ENCODE assay signal across 8 cellular contexts in the genomic region with DNA sequence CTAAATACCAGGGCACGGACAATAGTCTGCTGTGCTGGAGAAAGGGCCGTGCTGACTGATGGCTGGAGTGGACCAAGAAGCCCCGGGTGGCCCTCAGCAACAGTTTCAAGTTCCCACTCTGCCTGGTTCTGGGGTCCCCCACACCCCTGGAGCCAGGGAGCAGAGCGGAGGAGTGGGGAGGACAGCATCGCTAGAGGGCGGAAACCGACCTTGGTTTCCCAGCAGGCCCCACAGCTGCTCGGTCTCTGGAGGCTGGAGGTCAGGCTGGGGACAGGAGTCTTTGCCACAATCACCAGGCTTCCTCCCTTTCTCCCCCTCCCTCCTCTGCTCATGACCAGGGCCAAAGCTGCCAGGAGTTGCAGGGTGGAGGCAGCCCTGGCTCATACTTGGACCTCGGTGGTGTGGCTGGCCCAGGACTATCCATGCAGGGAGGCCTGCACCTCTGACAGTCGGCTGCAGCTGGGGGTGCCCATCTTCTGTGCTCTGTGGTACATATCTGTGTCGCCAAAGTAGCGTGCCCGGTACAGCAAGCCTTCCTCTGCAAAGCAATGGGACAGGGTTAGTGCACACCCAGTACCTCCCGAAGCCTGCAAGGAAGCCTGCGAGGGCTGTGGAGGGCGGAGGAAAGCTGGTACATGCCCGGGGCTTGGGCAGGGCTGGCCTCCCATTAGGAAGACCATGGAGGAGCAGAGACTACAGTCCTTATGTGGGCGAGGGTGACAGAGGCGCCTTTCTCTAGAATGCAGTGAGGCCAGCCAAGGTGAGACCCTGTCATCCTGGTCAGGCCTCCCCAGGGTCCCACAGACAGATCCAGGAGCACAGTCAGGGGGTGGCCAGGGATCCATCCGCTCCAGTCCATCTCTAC. TPM values are rescaled to one million over a fixed set of nuclear protein-coding genes. Genes with fewer than 3 reads are reported as not detected.
DNase-seq lines count a peak whose midpoint lies in the region; ATAC-seq, FAIRE-seq and TF ChIP-seq lines count a peak whose summit lies in the region.

No MANE protein-coding gene starts in this region.

- no peak for TF ChIP-seq POLR2A in GM18505 (IDR thresholded peaks at IDR 0.05; ENCODE audit: borderline replicate concordance, extremely low read depth, insufficient read depth, insufficient read length)

- peak; percentile 66 for FAIRE-seq in urothelium cell line (lab: Jason Lieb, UNC)

- H3K27me3 ChIP-seq in NT2/D1 (ENCODE audit: insufficient read depth, insufficient read length), result no peaks in the 10 kb centered on the region
- H3K27me3 ChIP-seq in HAP-1 (ENCODE audit: low read depth), result no peaks in the 10 kb centered on the region

- H3K9me3 ChIP-seq in NT2/D1 (ENCODE audit: insufficient read depth, low read length) (no peaks in the 10 kb centered on the region), HAP-1 (no peaks in the 10 kb centered on the region)

- peak overlapping the region in 1 of 5 experiments; percentile 79 for H3K4me3 Mint-ChIP-seq in brain

- H3K4me1 ChIP-seq in NT2/D1 (ENCODE audit: insufficient read depth, insufficient read length), result peaks cover 20% of the 10 kb centered on the region
- H3K4me1 ChIP-seq in HAP-1, result peaks cover 8% of the 10 kb centered on the region

- ATAC-seq in GM18505 (IDR thresholded peaks at IDR 0.05; ENCODE audit: unreplicated experiment) (peak; percentile 23), HG02571 (IDR thresholded peaks at IDR 0.05; ENCODE audit: unreplicated experiment) (peak; percentile 42)

- peaks cover 8% of the 10 kb centered on the region for H3K36me3 Mint-ChIP-seq in brain

- TF ChIP-seq CTCF in brain (conservative IDR thresholded peaks at IDR 0.05), result no peak

- H3K4me1 Mint-ChIP-seq in brain, result peaks cover 74% of the 10 kb centered on the region

- H3K4me3 ChIP-seq in NT2/D1 (ENCODE audit: insufficient read length, low read depth) (no peak overlapping the region), HAP-1 (no peak overlapping the region)

- in situ Hi-C loops in HAP-1 (cut with MboI; ENCODE audit: low sequenced_read_pairs), result loop anchor here (10.0 to 25.0 kb wide), 2 partner anchors 423 to 1021 kb away; a partner anchor contains a TSS

- H3K36me3 ChIP-seq in NT2/D1 (ENCODE audit: insufficient read depth, insufficient read length, low read length) (peaks cover 67% of the 10 kb centered on the region), HAP-1 (replicated peaks) (peaks cover 45% of the 10 kb centered on the region)

- no peaks in the 10 kb centered on the region for H3K9me3 Mint-ChIP-seq in brain

- H3K9ac ChIP-seq in NT2/D1 (ENCODE audit: insufficient read length, low read depth), result peak overlapping the region; percentile 5

- DNase-seq in NT2/D1 (ENCODE audit: low read depth, low spot score), result no peak
- DNase-seq in medulla oblongata (ENCODE audit: extremely low spot score), result peak; percentile 69
- DNase-seq in urothelium cell line (ENCODE audit: low spot score), result peak; percentile 68
- DNase-seq in HAP-1 (ENCODE audit: low spot score in 2 of 2), result no peak
- no peak for DNase-seq in DMS53 treated with DMSO at 0.1 percent for 48 hours (lab: John Stamatoyannopoulos, UW; ENCODE audit: unreplicated experiment)

- no peaks in the 10 kb centered on the region for H3K27me3 Mint-ChIP-seq in brain

- H3K27ac Mint-ChIP-seq in brain, result peak overlapping the region; percentile 95 to 100 (median 98)

RNA-seq across cellular contexts. Expression of a gene that starts 19.1 kb away (rescaled TPM):
- 29.3 TPM for polyA plus RNA-seq in brain (ENCODE audit: insufficient read depth, low read depth, low replicate concordance)

Comparison
In these comparisons a context has a peak if more than half of its experiments do, and no peak if none do; other contexts are left out.
1. DNase-seq: peak in medulla oblongata (single experiment) and urothelium cell line (single experiment); none in NT2/D1 (single experiment), HAP-1 (0 of 2) and DMS53 treated with DMSO at 0.1 percent for 48 hours (single experiment).